1 cellular context compared by ENCODE assay signal in genomic region chrX:103197721-103198306, GRCh38.
TF ChIP-seq lines count a peak whose summit lies in the region.

No MANE protein-coding gene starts in this region.

TF ChIP-seq in K562, 482 proteins besides CTCF, POLR2A, EP300 and RAD21:
- TF ChIP-seq, protein P1, sequence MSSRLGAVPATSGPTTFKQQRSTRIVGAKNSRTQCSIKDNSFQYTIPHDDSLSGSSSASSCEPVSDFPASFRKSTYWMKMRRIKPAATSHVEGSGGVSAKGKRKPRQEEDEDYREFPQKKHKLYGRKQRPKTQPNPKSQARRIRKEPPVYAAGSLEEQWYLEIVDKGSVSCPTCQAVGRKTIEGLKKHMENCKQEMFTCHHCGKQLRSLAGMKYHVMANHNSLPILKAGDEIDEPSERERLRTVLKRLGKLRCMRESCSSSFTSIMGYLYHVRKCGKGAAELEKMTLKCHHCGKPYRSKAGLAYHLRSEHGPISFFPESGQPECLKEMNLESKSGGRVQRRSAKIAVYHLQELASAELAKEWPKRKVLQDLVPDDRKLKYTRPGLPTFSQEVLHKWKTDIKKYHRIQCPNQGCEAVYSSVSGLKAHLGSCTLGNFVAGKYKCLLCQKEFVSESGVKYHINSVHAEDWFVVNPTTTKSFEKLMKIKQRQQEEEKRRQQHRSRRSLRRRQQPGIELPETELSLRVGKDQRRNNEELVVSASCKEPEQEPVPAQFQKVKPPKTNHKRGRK (tag; IDR thresholded peaks at IDR 0.05), result 0 out of 2 replicates have a peak, but pooled peaks have one; percentile 20
- no peak for TF ChIP-seq MEIS2 (IDR thresholded peaks at IDR 0.05; ENCODE audit: partially characterized antibody)
- no peak for TF ChIP-seq SFPQ (IDR thresholded peaks at IDR 0.05; ENCODE audit: low read depth, low read length)
- TF ChIP-seq, protein P2, sequence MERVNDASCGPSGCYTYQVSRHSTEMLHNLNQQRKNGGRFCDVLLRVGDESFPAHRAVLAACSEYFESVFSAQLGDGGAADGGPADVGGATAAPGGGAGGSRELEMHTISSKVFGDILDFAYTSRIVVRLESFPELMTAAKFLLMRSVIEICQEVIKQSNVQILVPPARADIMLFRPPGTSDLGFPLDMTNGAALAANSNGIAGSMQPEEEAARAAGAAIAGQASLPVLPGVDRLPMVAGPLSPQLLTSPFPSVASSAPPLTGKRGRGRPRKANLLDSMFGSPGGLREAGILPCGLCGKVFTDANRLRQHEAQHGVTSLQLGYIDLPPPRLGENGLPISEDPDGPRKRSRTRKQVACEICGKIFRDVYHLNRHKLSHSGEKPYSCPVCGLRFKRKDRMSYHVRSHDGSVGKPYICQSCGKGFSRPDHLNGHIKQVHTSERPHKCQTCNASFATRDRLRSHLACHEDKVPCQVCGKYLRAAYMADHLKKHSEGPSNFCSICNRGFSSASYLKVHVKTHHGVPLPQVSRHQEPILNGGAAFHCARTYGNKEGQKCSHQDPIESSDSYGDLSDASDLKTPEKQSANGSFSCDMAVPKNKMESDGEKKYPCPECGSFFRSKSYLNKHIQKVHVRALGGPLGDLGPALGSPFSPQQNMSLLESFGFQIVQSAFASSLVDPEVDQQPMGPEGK (CRISPR knock-in tag; IDR thresholded peaks at IDR 0.05; ENCODE audit: borderline replicate concordance), result no peak
- no peak for TF ChIP-seq C11orf30 (IDR thresholded peaks at IDR 0.05; ENCODE audit: low read depth)
- no peak for TF ChIP-seq BRD4 (IDR thresholded peaks at IDR 0.05)
- TF ChIP-seq CCAR2 (IDR thresholded peaks at IDR 0.05; ENCODE audit: low read depth, low read length), result no peak
- no peak for TF ChIP-seq NCOA1 (IDR thresholded peaks at IDR 0.05; ENCODE audit: low read depth)
- TF ChIP-seq TAF1 (IDR thresholded peaks at IDR 0.05; ENCODE audit: control insufficient read depth, extremely low read depth, insufficient read depth, low read length, severe bottlenecking), result no peak
- TF ChIP-seq, protein P3, sequence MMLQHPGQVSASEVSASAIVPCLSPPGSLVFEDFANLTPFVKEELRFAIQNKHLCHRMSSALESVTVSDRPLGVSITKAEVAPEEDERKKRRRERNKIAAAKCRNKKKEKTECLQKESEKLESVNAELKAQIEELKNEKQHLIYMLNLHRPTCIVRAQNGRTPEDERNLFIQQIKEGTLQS (IDR thresholded peaks at IDR 0.05), result peak; percentile 40
- TF ChIP-seq, protein P3 (CRISPR knock-in tag; conservative IDR thresholded peaks at IDR 0.05), result no peak
- no peak for TF ChIP-seq FOSL1 (tag; conservative IDR thresholded peaks at IDR 0.05)
- no peak for TF ChIP-seq ZNF263 (CRISPR knock-in tag; IDR thresholded peaks at IDR 0.05; ENCODE audit: borderline replicate concordance)
- TF ChIP-seq, protein P4, sequence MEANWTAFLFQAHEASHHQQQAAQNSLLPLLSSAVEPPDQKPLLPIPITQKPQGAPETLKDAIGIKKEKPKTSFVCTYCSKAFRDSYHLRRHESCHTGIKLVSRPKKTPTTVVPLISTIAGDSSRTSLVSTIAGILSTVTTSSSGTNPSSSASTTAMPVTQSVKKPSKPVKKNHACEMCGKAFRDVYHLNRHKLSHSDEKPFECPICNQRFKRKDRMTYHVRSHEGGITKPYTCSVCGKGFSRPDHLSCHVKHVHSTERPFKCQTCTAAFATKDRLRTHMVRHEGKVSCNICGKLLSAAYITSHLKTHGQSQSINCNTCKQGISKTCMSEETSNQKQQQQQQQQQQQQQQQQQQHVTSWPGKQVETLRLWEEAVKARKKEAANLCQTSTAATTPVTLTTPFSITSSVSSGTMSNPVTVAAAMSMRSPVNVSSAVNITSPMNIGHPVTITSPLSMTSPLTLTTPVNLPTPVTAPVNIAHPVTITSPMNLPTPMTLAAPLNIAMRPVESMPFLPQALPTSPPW (CRISPR knock-in tag; IDR thresholded peaks at IDR 0.05), result no peak
- no peak for TF ChIP-seq ETV6 (IDR thresholded peaks at IDR 0.05; ENCODE audit: borderline replicate concordance in 1 of 2, low read depth in 2 of 2, low read length in 1 of 2)
- no peak for TF ChIP-seq ETV6 (CRISPR knock-in tag; IDR thresholded peaks at IDR 0.05; ENCODE audit: borderline replicate concordance)
- no peak for TF ChIP-seq JUN (IDR thresholded peaks at IDR 0.05; ENCODE audit: borderline replicate concordance, low read depth, low read length)
- TF ChIP-seq JUN (CRISPR knock-in tag; IDR thresholded peaks at IDR 0.05; ENCODE audit: borderline replicate concordance), result no peak
- no peak for TF ChIP-seq ZNF445 (CRISPR knock-in tag; IDR thresholded peaks at IDR 0.05; ENCODE audit: low read depth)
